Comparison of ENCODE assay signal across 15 cellular contexts in the genomic region with DNA sequence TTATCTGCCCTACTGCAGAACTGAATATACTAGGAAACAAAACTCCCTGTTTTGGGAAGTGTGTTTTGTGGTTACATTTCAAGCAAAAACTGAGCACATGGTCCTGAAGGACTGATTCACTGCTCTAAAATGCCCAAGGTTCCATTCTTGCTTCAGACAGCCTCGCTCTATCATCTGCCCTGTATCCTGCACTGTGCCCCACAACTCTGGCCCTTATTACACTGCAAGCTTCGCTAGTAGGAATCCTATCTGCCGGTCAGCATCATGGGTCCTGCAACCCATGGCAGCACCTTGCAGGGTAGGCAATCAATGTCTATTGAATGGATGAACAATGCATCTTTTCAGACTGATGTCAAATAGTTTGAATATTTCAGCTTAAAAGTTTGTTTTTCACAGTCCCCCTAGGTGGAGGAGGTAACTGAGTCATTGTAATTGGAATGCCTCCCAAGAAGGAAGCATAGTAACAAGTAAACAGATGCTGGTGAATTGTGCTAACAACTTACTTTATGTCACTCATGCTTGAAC. TPM values are rescaled to one million over a fixed set of nuclear protein-coding genes. Genes with fewer than 3 reads are reported as not detected.
DNase-seq lines count a peak whose midpoint lies in the region; ATAC-seq, FAIRE-seq and TF ChIP-seq lines count a peak whose summit lies in the region.
"Had no signal": no experiment of that assay in that cellular context is flagged by ENCODE, and none has a peak within 500 bp of the region (broad histone marks: within the 10 kb centered on the region; RNA-seq: fewer than 3 reads in every experiment).

No MANE protein-coding gene starts in this region.

- H3K4me1 ChIP-seq in body of pancreas: peaks cover 11% of the 10 kb centered on the region

- H3K9me3 ChIP-seq in AG04450 (ENCODE audit: control insufficient read depth, insufficient read depth, low read length) (no peaks in the 10 kb centered on the region), body of pancreas (no peaks in the 10 kb centered on the region)
- H3K9me3 ChIP-seq: neutrophil had no signal

- no peak overlapping the region for H3K4me3 ChIP-seq in AG04450 (ENCODE audit: low read depth, low read length)
- no peak overlapping the region for H3K4me3 ChIP-seq in body of pancreas
- H3K4me3 ChIP-seq: BLaER1 treated with 17β-estradiol and CSF1 and Interleukin-3, amounts not matched to agents 10 nM and 100 nM had no signal

- 54 to 62% methylated on average over 3 of the region's 3 CpGs for WGBS in body of pancreas, 2 donors

- peak overlapping the region; percentile 59 for H3K27ac ChIP-seq in AG04450 (ENCODE audit: low read depth, low read length)
- peak overlapping the region in 2 of 4 donors; percentile 17 to 26 for H3K27ac ChIP-seq in body of pancreas
- H3K27ac ChIP-seq: BLaER1 treated with 17β-estradiol and CSF1 and Interleukin-3, amounts not matched to agents 10 nM and 100 nM; neutrophil had no signal

- POLR2A ChIA-PET in AG04450 (lab: Yijun Ruan, JAX): interaction anchor here (0.6 to 1.1 kb wide), 2 partner anchors 20 to 43 kb away, joined by 4 to 5 read pairs; no protein-coding TSS in a partner anchor

- CTCF ChIA-PET in AG04450 (lab: Charles Lee): interaction anchor here (1.1 to 4.2 kb wide), 6 partner anchors 42 to 280 kb away, joined by 3 to 20 read pairs (median 4); no protein-coding TSS in a partner anchor

- H3K36me3 ChIP-seq in body of pancreas (replicated peaks in 1 of 2; ENCODE audit: insufficient read depth in 1 of 2, low read depth in 2 of 2): no peaks in the 10 kb centered on the region
- H3K36me3 ChIP-seq: BLaER1 treated with 17β-estradiol and CSF1 and Interleukin-3, amounts not matched to agents 10 nM and 100 nM; neutrophil had no signal

- DNase-seq in AG04450 (ENCODE audit: low read depth, low spot score) (peak; percentile 61), HTR-8/SVneo (ENCODE audit: insufficient read length, low spot score) (peak; percentile 61), body of pancreas (no peak), kidney tubule cell (ENCODE audit: low spot score) (peak; percentile 91), head of caudate nucleus (no peak), NK-92 (lab: John Stamatoyannopoulos, UW; ENCODE audit: unreplicated experiment) (no peak), Kasumi-1 (lab: John Stamatoyannopoulos, UW) (no peak), midbrain (lab: John Stamatoyannopoulos, UW) (no peak)
- DNase-seq: NCI-H1694 treated with DMSO at 0.1 percent for 48 hours; stimulated activated CD4-positive, alpha-beta T cell treated with anti-CD3 and anti-CD28 coated beads, Interleukin-4, amount 100 ng/mL, for 1 hour had no signal

- H3K27me3 ChIP-seq in AG04450 (ENCODE audit: control insufficient read depth, insufficient read depth, low read length): no peaks in the 10 kb centered on the region
- H3K27me3 ChIP-seq in body of pancreas: no peaks in the 10 kb centered on the region
- H3K27me3 ChIP-seq: BLaER1 treated with 17β-estradiol and CSF1 and Interleukin-3, amounts not matched to agents 10 nM and 100 nM; neutrophil had no signal

- TF ChIP-seq POLR2A in body of pancreas (IDR thresholded peaks at IDR 0.05): no peak

- peak; percentile 56 for ATAC-seq in body of pancreas

- intact Hi-C loops in body of pancreas (cut with DNase I): no loop called here
- intact Hi-C loops in head of caudate nucleus (cut with DNase I): loop anchor here (10.0 kb wide), 1 partner anchor 283 kb away; no protein-coding TSS in a partner anchor

- peak; percentile 99 for FAIRE-seq in HTR-8/SVneo (lab: Jason Lieb, UNC)
- FAIRE-seq: islet of Langerhans had no signal

- TF ChIP-seq CTCF in AG04450 (IDR thresholded peaks at IDR 0.05; ENCODE audit: low read depth, low read length): no peak
- no peak for TF ChIP-seq CTCF in body of pancreas (IDR thresholded peaks at IDR 0.05)

RNA-seq across cellular contexts. Expression of gene LAYN, which starts 21.3 kb away (rescaled TPM):
- polyA plus RNA-seq in AG04450 (2011; rRNA removed): 110 and 119 TPM in 2 replicates
- polyA minus RNA-seq in AG04450 (2011; rRNA and poly(A)+ RNA removed): 92.3 and 108 TPM in 2 replicates
- 1 to 10 TPM; 5.9 to 8.3 TPM for total RNA-seq in body of pancreas
- total RNA-seq: OCI-LY7 had no signal

RNA-seq across cellular contexts. Expression of gene SIK2, which starts 40.4 kb away (rescaled TPM):
- polyA plus RNA-seq in AG04450 (2011; rRNA removed): 23.3 and 23.4 TPM in 2 replicates
- 33.5 and 38.3 TPM in 2 replicates for polyA minus RNA-seq in AG04450 (2011; rRNA and poly(A)+ RNA removed)
- total RNA-seq in body of pancreas: 10 to 100 TPM; 15.3 to 16.5 TPM

RNA-seq across cellular contexts. Expression of gene HOATZ, which starts 47.3 kb away (rescaled TPM):
- 0.24 and 0.31 TPM in 2 replicates for polyA plus RNA-seq in AG04450 (2011; rRNA removed)
- polyA minus RNA-seq in AG04450 (2011; rRNA and poly(A)+ RNA removed): not detected in 2 replicates
- not detected for total RNA-seq in body of pancreas
- total RNA-seq: OCI-LY7, subcutaneous adipose tissue had no signal

RNA-seq across cellular contexts. Expression of gene BTG4, which starts 49.7 kb away (rescaled TPM):
- not detected in 2 replicates for polyA plus RNA-seq in AG04450 (2011; rRNA removed)
- not detected in 2 replicates for polyA minus RNA-seq in AG04450 (2011; rRNA and poly(A)+ RNA removed)
- total RNA-seq in body of pancreas: not detected
- total RNA-seq: OCI-LY7, subcutaneous adipose tissue had no signal

Comparison
In these comparisons a context has a peak if more than half of its experiments do, and no peak if none do; other contexts are left out.
1. DNase-seq: peak in AG04450 (single experiment), HTR-8/SVneo (single experiment) and kidney tubule cell (single experiment); none in body of pancreas (0 of 4), head of caudate nucleus (0 of 42), NK-92 (single experiment), Kasumi-1 (0 of 2) and midbrain (single experiment).